Comparison of ENCODE assay signal across 1 cellular context in genomic region chr12:111443086-111443485, GRCh38.
TF ChIP-seq lines count a peak whose summit lies in the region.

No MANE protein-coding gene starts in this region.

TF ChIP-seq in liver, 16 proteins besides CTCF, POLR2A, EP300 and RAD21 (continued from another document):
- no peak for TF ChIP-seq HNF4A (conservative IDR thresholded peaks at IDR 0.05)
- TF ChIP-seq HNF4G (IDR thresholded peaks at IDR 0.05): no peak
- TF ChIP-seq JUND (IDR thresholded peaks at IDR 0.05): no peak
